ENCODE assay signal across 12 cellular contexts in the genomic region with DNA sequence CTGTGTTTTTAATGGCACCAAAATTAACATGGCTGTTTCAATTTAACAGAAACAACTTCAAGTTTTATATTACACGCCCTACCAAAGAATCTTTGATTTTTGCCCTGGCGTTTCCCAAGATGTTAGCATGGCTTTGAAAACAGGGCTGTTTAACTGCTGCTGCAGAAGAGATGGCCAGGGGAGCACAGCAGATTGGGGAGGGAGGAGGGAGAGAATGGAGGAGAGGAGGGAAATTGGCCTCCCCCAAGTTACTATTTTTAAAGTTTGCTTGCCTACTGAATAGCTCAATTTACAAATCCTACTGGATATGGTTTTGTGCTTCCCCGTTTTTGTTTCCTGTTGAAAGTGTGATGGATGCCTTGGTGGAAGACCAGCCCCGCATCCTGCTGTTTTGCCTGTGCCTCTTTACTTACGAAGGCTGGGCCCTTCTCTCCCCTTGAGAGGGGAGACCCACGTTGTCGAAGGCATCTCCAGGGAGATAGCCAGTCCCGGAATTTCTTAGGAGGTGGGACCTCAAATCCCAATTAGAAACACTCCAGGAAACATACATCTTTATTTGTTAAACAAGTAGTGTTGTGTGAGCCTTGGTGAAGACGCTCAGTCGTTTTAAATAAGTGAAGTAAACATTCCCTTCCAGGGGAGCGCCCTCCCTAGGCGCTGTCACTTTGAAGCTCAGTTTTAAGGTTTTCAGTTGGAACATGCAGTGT.
DNase-seq lines count a peak whose midpoint lies in the region; ATAC-seq, FAIRE-seq and TF ChIP-seq lines count a peak whose summit lies in the region.
"Had no signal": no experiment of that assay in that cellular context is flagged by ENCODE, and none has a peak within 500 bp of the region (broad histone marks: within the 10 kb centered on the region; RNA-seq: fewer than 3 reads in every experiment).

No MANE protein-coding gene starts in this region.

- no peaks in the 10 kb centered on the region for H3K79me2 ChIP-seq in HepG2 (ENCODE audit: insufficient read depth, low read length)

- TF ChIP-seq CTCF in HepG2 (CRISPR knock-in tag; IDR thresholded peaks at IDR 0.05) (no peak), right lobe of liver (IDR thresholded peaks at IDR 0.05) (no peak), prostate gland (IDR thresholded peaks at IDR 0.05) (no peak), upper lobe of left lung (IDR thresholded peaks at IDR 0.05) (no peak)

- CTCF ChIA-PET in HepG2 (lab: Yijun Ruan, JAX; ENCODE audit: low intra/inter-chr PET ratio, low total read pairs) = no interaction called here

- no TSS peak for BruUV-seq in HepG2 (replicated peaks; lab: Mats Ljungman, UMichigan)

- no peak overlapping the region for H3K4me2 ChIP-seq in HepG2 (ENCODE audit: low read depth, low read length)

- WGBS in HepG2 (ENCODE audit: low lambda C conversion rate) = 90% methylated on average over 12 of the region's 12 CpGs
- WGBS in right lobe of liver (ENCODE audit: insufficient coverage, low coverage, low lambda C conversion rate, missing lambda C conversion rate) = 80% methylated on average over 12 of the region's 12 CpGs
- 30% methylated on average over 12 of the region's 12 CpGs for WGBS in prostate gland
- WGBS in upper lobe of left lung, 2 donors = 65 to 72% methylated on average over 12 of the region's 12 CpGs

- H3K27ac ChIP-seq in HepG2 (ENCODE audit: extremely low read length, insufficient read depth, low read length) (no peak overlapping the region), right lobe of liver (no peak overlapping the region), iPS-18a (ENCODE audit: low read length) (no peak overlapping the region), prostate gland (peak overlapping the region; percentile 66 to 72), upper lobe of left lung (peak overlapping the region in 1 of 4 donors; percentile 17)
- H3K27ac ChIP-seq: SK-N-MC had no signal

- TF ChIP-seq EP300 in HepG2 (IDR thresholded peaks at IDR 0.05; ENCODE audit: low read depth in 2 of 2, low read length in 2 of 2) (no peak), HepG2 (CRISPR knock-in tag; IDR thresholded peaks at IDR 0.05; ENCODE audit: borderline replicate concordance) (no peak), upper lobe of left lung (IDR thresholded peaks at IDR 0.05) (no peak)

- no peak for TF ChIP-seq RAD21 in HepG2 (CRISPR knock-in tag; IDR thresholded peaks at IDR 0.05)

- POLR2A ChIA-PET in HepG2 (lab: Yijun Ruan, JAX) = interaction anchor here (1.6 kb wide), 1 partner anchor 76 kb away, joined by 5 read pairs; no protein-coding TSS in a partner anchor

- DNase-seq in HepG2 (ENCODE audit: low spot score) (no peak), right lobe of liver (no peak), prostate gland (ENCODE audit: low spot score) (no peak), upper lobe of left lung (no peak), NCI-H510A (lab: John Stamatoyannopoulos, UW) (no peak), posterior vena cava (ENCODE audit: low spot score) (no peak)
- DNase-seq: MM.1S, stomach had no signal

- no peaks in the 10 kb centered on the region for H3K9me3 ChIP-seq in HepG2 (ENCODE audit: low read length)
- no peaks in the 10 kb centered on the region for H3K9me3 ChIP-seq in right lobe of liver
- H3K9me3 ChIP-seq in iPS-18a (ENCODE audit: control insufficient read depth, low read depth, low read length) = no peaks in the 10 kb centered on the region
- H3K9me3 ChIP-seq in prostate gland = no peaks in the 10 kb centered on the region
- no peaks in the 10 kb centered on the region for H3K9me3 ChIP-seq in upper lobe of left lung
- H3K9me3 ChIP-seq: stomach had no signal

- H4K20me1 ChIP-seq in HepG2 (ENCODE audit: insufficient read depth, low read length) = no peaks in the 10 kb centered on the region

- in situ Hi-C loops in HepG2 (cut with HindIII; ENCODE audit: extremely low pct_ligation_motif_present, low pct_unique_long_range_greater_than_20kb) = no loop called here

- no peak overlapping the region for H3K4me3 ChIP-seq in HepG2 (replicated peaks in 1 of 3; ENCODE audit: insufficient read depth in 1 of 3, low read depth in 2 of 3, low read length in 3 of 3)
- no peak overlapping the region for H3K4me3 ChIP-seq in right lobe of liver
- peak overlapping the region; percentile 16 for H3K4me3 ChIP-seq in iPS-18a (ENCODE audit: low read length)
- H3K4me3 ChIP-seq in prostate gland = no peak overlapping the region
- H3K4me3 ChIP-seq in upper lobe of left lung = no peak overlapping the region
- H3K4me3 ChIP-seq: SK-N-MC, stomach had no signal

- intact Hi-C loops in HepG2 (cut with micrococcal nuclease; ENCODE audit: unreplicated experiment) (loop anchor here (10.0 kb wide), 1 partner anchor 60 kb away; no protein-coding TSS in a partner anchor), right lobe of liver (cut with DNase I) (no loop called here), prostate gland (cut with DNase I) (loop anchor here (5.0 kb wide), 3 partner anchors 42 to 172 kb away; no protein-coding TSS in a partner anchor), posterior vena cava (cut with DNase I) (no loop called here)

- H3K36me3 ChIP-seq in HepG2 (replicated peaks in 1 of 2; ENCODE audit: control insufficient read depth in 1 of 2, insufficient read depth in 2 of 2, low read length in 2 of 2) (no peaks in the 10 kb centered on the region; a peak in 1 of 5 replicates), right lobe of liver (no peaks in the 10 kb centered on the region), iPS-18a (ENCODE audit: control insufficient read depth, low read depth, low read length) (no peaks in the 10 kb centered on the region), prostate gland (no peaks in the 10 kb centered on the region), upper lobe of left lung (peaks cover 0 to 3% (median 0%) of the 10 kb centered on the region in 4 donors)

- TF ChIP-seq POLR2A in HepG2 (IDR thresholded peaks at IDR 0.05; ENCODE audit: insufficient read depth in 1 of 2, low read depth in 2 of 2, low read length in 2 of 2) (no peak), right lobe of liver (IDR thresholded peaks at IDR 0.05) (no peak), prostate gland (IDR thresholded peaks at IDR 0.05) (no peak), upper lobe of left lung (IDR thresholded peaks at IDR 0.05) (no peak)

- H3K9ac ChIP-seq in HepG2 (ENCODE audit: insufficient read depth, low read depth, low read length) = no peak overlapping the region
- H3K9ac ChIP-seq in iPS-18a (ENCODE audit: low read length) = no peak overlapping the region

- ATAC-seq in HepG2 (no peak), right lobe of liver (no peak), upper lobe of left lung (ENCODE audit: low FRiP score in 2 of 2) (no peak), HG03354 (IDR thresholded peaks at IDR 0.05; ENCODE audit: poor library complexity, severe bottlenecking, unreplicated experiment) (no peak)
- ATAC-seq: HCT116 had no signal

- H2AFZ ChIP-seq in HepG2 (ENCODE audit: low read length) = no peak overlapping the region

- H3K4me1 ChIP-seq in HepG2 (ENCODE audit: insufficient read depth, low read length) (peaks cover 57% of the 10 kb centered on the region), right lobe of liver (peaks cover 0 to 22% (median 8%) of the 10 kb centered on the region in 4 donors), iPS-18a (ENCODE audit: control insufficient read depth, low read depth, low read length) (peaks cover 28% of the 10 kb centered on the region), prostate gland (replicated peaks) (peaks cover 8% of the 10 kb centered on the region), upper lobe of left lung (peaks cover 3 to 9% (median 4%) of the 10 kb centered on the region in 4 donors)

- H3K27me3 ChIP-seq in HepG2 (ENCODE audit: control insufficient read depth in 1 of 2, insufficient read depth in 2 of 2, low read length in 2 of 2) (no peaks in the 10 kb centered on the region), right lobe of liver (no peaks in the 10 kb centered on the region), iPS-18a (ENCODE audit: control insufficient read depth, insufficient read depth, low read length) (peaks cover 34% of the 10 kb centered on the region), prostate gland (replicated peaks; ENCODE audit: insufficient read depth) (no peaks in the 10 kb centered on the region), upper lobe of left lung (no peaks in the 10 kb centered on the region)
- H3K27me3 ChIP-seq: stomach had no signal

- FAIRE-seq in HepG2 (lab: Jason Lieb, UNC) = no peak

TF ChIP-seq in HepG2, 621 proteins besides CTCF, POLR2A, EP300 and RAD21 (continues in another document):
- no peak for TF ChIP-seq ZNF781 (CRISPR knock-in tag; IDR thresholded peaks at IDR 0.05; ENCODE audit: borderline replicate concordance, not compliant biosample characterization)
- TF ChIP-seq, protein P1, sequence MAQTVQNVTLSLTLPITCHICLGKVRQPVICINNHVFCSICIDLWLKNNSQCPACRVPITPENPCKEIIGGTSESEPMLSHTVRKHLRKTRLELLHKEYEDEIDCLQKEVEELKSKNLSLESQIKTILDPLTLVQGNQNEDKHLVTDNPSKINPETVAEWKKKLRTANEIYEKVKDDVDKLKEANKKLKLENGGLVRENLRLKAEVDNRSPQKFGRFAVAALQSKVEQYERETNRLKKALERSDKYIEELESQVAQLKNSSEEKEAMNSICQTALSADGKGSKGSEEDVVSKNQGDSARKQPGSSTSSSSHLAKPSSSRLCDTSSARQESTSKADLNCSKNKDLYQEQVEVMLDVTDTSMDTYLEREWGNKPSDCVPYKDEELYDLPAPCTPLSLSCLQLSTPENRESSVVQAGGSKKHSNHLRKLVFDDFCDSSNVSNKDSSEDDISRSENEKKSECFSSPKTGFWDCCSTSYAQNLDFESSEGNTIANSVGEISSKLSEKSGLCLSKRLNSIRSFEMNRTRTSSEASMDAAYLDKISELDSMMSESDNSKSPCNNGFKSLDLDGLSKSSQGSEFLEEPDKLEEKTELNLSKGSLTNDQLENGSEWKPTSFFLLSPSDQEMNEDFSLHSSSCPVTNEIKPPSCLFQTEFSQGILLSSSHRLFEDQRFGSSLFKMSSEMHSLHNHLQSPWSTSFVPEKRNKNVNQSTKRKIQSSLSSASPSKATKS (CRISPR knock-in tag; IDR thresholded peaks at IDR 0.05) = no peak
- no peak for TF ChIP-seq ZMYM2 (CRISPR knock-in tag; IDR thresholded peaks at IDR 0.05)
- no peak for TF ChIP-seq ARID2 (CRISPR knock-in tag; IDR thresholded peaks at IDR 0.05; ENCODE audit: borderline replicate concordance)
- TF ChIP-seq ZNF263 (CRISPR knock-in tag; IDR thresholded peaks at IDR 0.05) = peak; percentile 80
- TF ChIP-seq, protein P2, sequence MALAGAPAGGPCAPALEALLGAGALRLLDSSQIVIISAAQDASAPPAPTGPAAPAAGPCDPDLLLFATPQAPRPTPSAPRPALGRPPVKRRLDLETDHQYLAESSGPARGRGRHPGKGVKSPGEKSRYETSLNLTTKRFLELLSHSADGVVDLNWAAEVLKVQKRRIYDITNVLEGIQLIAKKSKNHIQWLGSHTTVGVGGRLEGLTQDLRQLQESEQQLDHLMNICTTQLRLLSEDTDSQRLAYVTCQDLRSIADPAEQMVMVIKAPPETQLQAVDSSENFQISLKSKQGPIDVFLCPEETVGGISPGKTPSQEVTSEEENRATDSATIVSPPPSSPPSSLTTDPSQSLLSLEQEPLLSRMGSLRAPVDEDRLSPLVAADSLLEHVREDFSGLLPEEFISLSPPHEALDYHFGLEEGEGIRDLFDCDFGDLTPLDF (CRISPR knock-in tag; IDR thresholded peaks at IDR 0.05) = no peak

Comparison
In these comparisons a context has a peak if more than half of its experiments do, and no peak if none do; other contexts are left out.
1. intact Hi-C loops: an anchor here in HepG2 (10.0 kb wide) and prostate gland (5.0 kb wide); none called in right lobe of liver and posterior vena cava.
2. H3K27ac ChIP-seq: peak in prostate gland (2 of 2); none in HepG2 (single experiment), right lobe of liver (0 of 3) and iPS-18a (single experiment).